In the genomic region with DNA sequence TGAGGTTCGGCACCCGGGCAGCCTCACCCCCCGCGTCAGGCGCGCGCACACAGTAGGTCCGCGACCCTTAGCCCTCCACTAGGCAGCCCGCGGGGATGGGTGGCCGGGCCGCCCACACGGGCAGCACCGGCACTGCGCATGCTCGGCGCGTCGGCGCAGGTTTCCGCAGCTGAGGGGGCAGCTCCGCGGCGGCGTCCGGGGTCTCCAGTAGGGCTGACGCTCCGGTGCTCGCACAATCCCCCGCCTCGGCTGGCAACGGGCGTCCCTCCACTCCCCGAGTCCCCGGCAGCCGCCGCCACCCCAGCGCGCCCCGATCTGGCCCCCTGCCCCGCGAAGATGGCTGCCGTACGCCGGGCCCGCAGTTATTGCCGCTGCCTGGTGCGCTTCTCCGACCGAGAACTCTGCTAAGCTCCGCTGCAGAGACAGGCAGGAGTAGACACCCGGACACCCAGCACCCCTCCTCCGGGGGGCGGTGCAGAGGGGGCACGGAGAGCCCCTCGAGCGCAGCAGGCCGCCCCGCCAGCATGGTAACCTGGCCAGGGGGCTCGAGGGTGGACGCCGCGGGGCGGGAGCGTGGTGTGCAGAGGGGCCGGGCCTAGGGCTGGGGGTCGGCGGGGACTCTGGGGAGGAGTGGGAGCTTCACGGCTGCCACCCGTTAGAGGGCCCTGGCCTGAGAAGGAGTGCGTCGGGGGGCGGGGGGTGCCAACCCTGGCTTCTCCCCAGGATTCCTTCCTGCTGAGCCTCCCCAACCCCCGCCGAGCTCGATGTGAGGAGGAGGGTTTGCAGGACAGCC, we compare ENCODE assay signal across 8 cellular contexts. TPM values are rescaled to one million over a fixed set of nuclear protein-coding genes. Genes with fewer than 3 reads are reported as not detected.
DNase-seq lines count a peak whose midpoint lies in the region; ATAC-seq and TF ChIP-seq lines count a peak whose summit lies in the region.

Gene FBXO9 (plus strand): TSS at position 139 of the 793 bp plus-strand sequence. CDS start 386 bp downstream, at position 525.

- H3K4ac ChIP-seq in mesendoderm (ENCODE audit: low read depth, low read length): peak within 1 kb of the TSS; percentile 75

- no peak within 1 kb of the TSS for H2AK5ac ChIP-seq in mesendoderm (ENCODE audit: low read length)

- H3K18ac ChIP-seq in mesendoderm (ENCODE audit: low read length): peak within 1 kb of the TSS; percentile 79

- peak; percentile 51 for ATAC-seq in GM18502 (IDR thresholded peaks at IDR 0.05; ENCODE audit: poor library complexity, unreplicated experiment)
- ATAC-seq in HG02885 (IDR thresholded peaks at IDR 0.05; ENCODE audit: poor library complexity, unreplicated experiment): peak; percentile 48

- no CpG with 5 or more reads among the region's 77 CpGs for WGBS in mesendoderm (ENCODE audit: extremely low coverage, insufficient coverage, low lambda C conversion rate)

- H3K56ac ChIP-seq in mesendoderm (ENCODE audit: low read length): peak within 1 kb of the TSS; percentile 88

- peak within 1 kb of the TSS; percentile 68 for H3K23ac ChIP-seq in mesendoderm (ENCODE audit: low read length)

- H4K8ac ChIP-seq in mesendoderm (ENCODE audit: low read depth, low read length): no peak within 1 kb of the TSS

- H3K4me1 ChIP-seq in mesendoderm (ENCODE audit: control insufficient read depth, low read depth, low read length): no peaks in the 10 kb centered on the region

- peak within 1 kb of the TSS; percentile 91 for H3K4me3 ChIP-seq in mesendoderm (ENCODE audit: low read length)

- H3K27me3 ChIP-seq in mesendoderm (ENCODE audit: insufficient read depth, low read length, poor library complexity): no peaks in the 10 kb centered on the region

- no peaks in the 10 kb centered on the region for H3K79me2 ChIP-seq in mesendoderm (ENCODE audit: control insufficient read depth, insufficient read depth, low read length)

- no peak within 1 kb of the TSS for H2BK15ac ChIP-seq in mesendoderm (replicated peaks; ENCODE audit: low read depth)

- H2BK120ac ChIP-seq in mesendoderm (ENCODE audit: low read depth, low read length): no peak within 1 kb of the TSS

- peak within 1 kb of the TSS; percentile 71 for H3K4me2 ChIP-seq in mesendoderm (ENCODE audit: low read length)

- H2BK5ac ChIP-seq in mesendoderm (ENCODE audit: low read length): peak within 1 kb of the TSS; percentile 27

- peaks cover 5% of the 10 kb centered on the region for H3K79me1 ChIP-seq in mesendoderm (ENCODE audit: low read length)

- peak; percentile 58 for DNase-seq in NCI-H2196 (lab: John Stamatoyannopoulos, UW; ENCODE audit: unreplicated experiment)
- peak; percentile 55 to 56 for DNase-seq in activated CD4-positive, alpha-beta T cell treated with anti-CD3 and anti-CD28 coated beads, Interleukin-2, amount 50 U/mL, for 4 hours
- peak; percentile 72 for DNase-seq in effector CD4-positive, alpha-beta T cell
- DNase-seq in mesendoderm: peak; percentile 46
- DNase-seq in stimulated activated CD8-positive, alpha-beta memory T cell treated with anti-CD3 and anti-CD28 coated beads, Interleukin-15, amount 100 ng/mL, for 1 hour (ENCODE audit: low read depth): peak; percentile 42

- H3K36me3 ChIP-seq in mesendoderm (ENCODE audit: control insufficient read depth, insufficient read depth, low read length): no peaks in the 10 kb centered on the region

- H4K5ac ChIP-seq in mesendoderm (ENCODE audit: low read length): no peak within 1 kb of the TSS

- H3K9ac ChIP-seq in mesendoderm (ENCODE audit: low read length): peak within 1 kb of the TSS; percentile 84

- TF ChIP-seq CTCF in 22Rv1 (IDR thresholded peaks at IDR 0.05): no peak

- H3K27ac ChIP-seq in 22Rv1 (peak within 1 kb of the TSS; percentile 89), mesendoderm (ENCODE audit: low read depth, low read length) (peak within 1 kb of the TSS; percentile 66)

RNA-seq across cellular contexts. Expression of gene FBXO9, which starts in this region (rescaled TPM):
- 26.3 TPM for polyA plus RNA-seq in mesendoderm (2013, experiment 1 of 2)
- 26.9 TPM for polyA plus RNA-seq in mesendoderm (2013, experiment 2 of 2)

Comparison
In these comparisons a context has a peak if more than half of its experiments do, and no peak if none do; other contexts are left out.
1. Peak in every context shown above with its lines: DNase-seq, ATAC-seq, H3K4me3 ChIP-seq and H3K27ac ChIP-seq.